ENCODE assay signal across 2 cellular contexts in genomic region chrX:12526296-12526695, GRCh38.
TF ChIP-seq lines count a peak whose summit lies in the region.

No MANE protein-coding gene starts in this region.

TF ChIP-seq in GM23338, 12 proteins besides CTCF, POLR2A, EP300 and RAD21:
- TF ChIP-seq CREB1 (CRISPR knock-in tag; IDR thresholded peaks at IDR 0.05; ENCODE audit: low read depth) (no peak), ZNF114 (CRISPR knock-in tag; IDR thresholded peaks at IDR 0.05) (no peak), JUNB (IDR thresholded peaks at IDR 0.05; ENCODE audit: unreplicated experiment) (no peak), NANOG (IDR thresholded peaks at IDR 0.05; ENCODE audit: borderline replicate concordance) (no peak), ETS1 (IDR thresholded peaks at IDR 0.05) (no peak), REST (IDR thresholded peaks at IDR 0.05; ENCODE audit: unreplicated experiment) (no peak), EZH2phosphoT487 (IDR thresholded peaks at IDR 0.05; ENCODE audit: unreplicated experiment) (no peak), ZNF331 (CRISPR knock-in tag; IDR thresholded peaks at IDR 0.05; ENCODE audit: low read depth) (no peak), POLR2AphosphoS5 (IDR thresholded peaks at IDR 0.05; ENCODE audit: low read depth) (no peak), EZH2 (IDR thresholded peaks at IDR 0.05; ENCODE audit: low read depth, unreplicated experiment) (no peak), STAT1 (IDR thresholded peaks at IDR 0.05; ENCODE audit: unreplicated experiment) (no peak), ZNF462 (CRISPR knock-in tag; IDR thresholded peaks at IDR 0.05) (no peak)

TF ChIP-seq in H1, 55 proteins besides CTCF, POLR2A, EP300 and RAD21:
- no peak for TF ChIP-seq RXRA (IDR thresholded peaks at IDR 0.05; ENCODE audit: insufficient read depth, low read depth, low read length)
- TF ChIP-seq MAFK (IDR thresholded peaks at IDR 0.05; ENCODE audit: low read depth, low read length), result peak; percentile 43; the same call in 1 of the 2 replicates
